1 cellular context compared by ENCODE assay signal in genomic region chr15:66623801-66624453, GRCh38.
TF ChIP-seq lines count a peak whose summit lies in the region.

No MANE protein-coding gene starts in this region.

TF ChIP-seq in K562, 482 proteins besides CTCF, POLR2A, EP300 and RAD21 (continued from another document and continues in another):
- TF ChIP-seq ZNF639 (CRISPR knock-in tag; conservative IDR thresholded peaks at IDR 0.05 in 1 of 2, IDR thresholded peaks at IDR 0.05 in 1 of 2) (peak in 1 of 2 experiments; percentile 99; a peak in 2 of 4 replicates), LARP7 (IDR thresholded peaks at IDR 0.05) (no peak), EP400 (IDR thresholded peaks at IDR 0.05) (peak; percentile 50), PRDM10 (IDR thresholded peaks at IDR 0.05; ENCODE audit: partially characterized antibody) (no peak), XRCC3 (IDR thresholded peaks at IDR 0.05) (no peak), ZC3H4 (CRISPR knock-in tag; IDR thresholded peaks at IDR 0.05; ENCODE audit: borderline replicate concordance) (no peak), BHLHE40 (IDR thresholded peaks at IDR 0.05; ENCODE audit: low read length) (no peak), NFE2L1 (tag; IDR thresholded peaks at IDR 0.05; ENCODE audit: borderline replicate concordance, low read depth) (peak; percentile 93), SNIP1 (IDR thresholded peaks at IDR 0.05; ENCODE audit: low read depth) (no peak), TAF7 (tag; IDR thresholded peaks at IDR 0.05) (peak; percentile 99), BCLAF1 (IDR thresholded peaks at IDR 0.05; ENCODE audit: borderline replicate concordance in 1 of 2, control insufficient read depth in 1 of 2, low read depth in 2 of 2, low read length in 1 of 2) (no peak), ASH1L (IDR thresholded peaks at IDR 0.05; ENCODE audit: borderline replicate concordance, low read depth, partially characterized antibody) (no peak), E2F4 (CRISPR knock-in tag; IDR thresholded peaks at IDR 0.05; ENCODE audit: low read depth) (no peak), FOXA3 (CRISPR knock-in tag; conservative IDR thresholded peaks at IDR 0.05 in 1 of 2, IDR thresholded peaks at IDR 0.05 in 1 of 2) (peak in 1 of 2 experiments; percentile 79; a peak in 2 of 4 replicates), PCBP1 (IDR thresholded peaks at IDR 0.05; ENCODE audit: low read depth, low read length, poor library complexity, severe bottlenecking) (no peak), HSF4 (CRISPR knock-in tag; IDR thresholded peaks at IDR 0.05; ENCODE audit: borderline replicate concordance) (peak; percentile 99), ZNF584 (CRISPR knock-in tag; IDR thresholded peaks at IDR 0.05; ENCODE audit: low read depth) (peak; percentile 100), DDX20 (tag; IDR thresholded peaks at IDR 0.05; ENCODE audit: low read depth) (peak; percentile 100), PHF21A (IDR thresholded peaks at IDR 0.05; ENCODE audit: borderline replicate concordance, low read depth) (no peak), ZNF785 (CRISPR knock-in tag; IDR thresholded peaks at IDR 0.05) (peak; percentile 89), THAP7 (CRISPR knock-in tag; IDR thresholded peaks at IDR 0.05) (peak; percentile 91), ESRRB (CRISPR knock-in tag; IDR thresholded peaks at IDR 0.05; ENCODE audit: borderline replicate concordance) (peak; percentile 85; the same call in 1 of the 2 replicates), ZEB2 (IDR thresholded peaks at IDR 0.05) (no peak), NR1H2 (CRISPR knock-in tag; IDR thresholded peaks at IDR 0.05) (no peak), ZNF318 (IDR thresholded peaks at IDR 0.05; ENCODE audit: borderline replicate concordance in 1 of 2, low read depth in 1 of 2) (no peak), ETS2 (tag; IDR thresholded peaks at IDR 0.05; ENCODE audit: borderline replicate concordance, poor library complexity, severe bottlenecking) (peak; percentile 99), SMAD4 (CRISPR knock-in tag; conservative IDR thresholded peaks at IDR 0.05) (peak; percentile 100), ZNF431 (CRISPR knock-in tag; IDR thresholded peaks at IDR 0.05) (no peak), FOXM1 (IDR thresholded peaks at IDR 0.05; ENCODE audit: low read depth) (no peak), FOXM1 (CRISPR knock-in tag; IDR thresholded peaks at IDR 0.05; ENCODE audit: low read depth) (no peak), SP2 (IDR thresholded peaks at IDR 0.05; ENCODE audit: extremely low read depth, low read depth, low read length, poor library complexity, severe bottlenecking) (no peak), POLR3A (IDR thresholded peaks at IDR 0.05; ENCODE audit: borderline replicate concordance, extremely low read depth, insufficient read depth, insufficient read length) (no peak), PPARD (CRISPR knock-in tag; IDR thresholded peaks at IDR 0.05) (peak; percentile 99), FOXJ3 (CRISPR knock-in tag; IDR thresholded peaks at IDR 0.05) (peak; percentile 68; the same call in 1 of the 2 replicates), RBM22 (IDR thresholded peaks at IDR 0.05; ENCODE audit: low read depth, low read length, poor library complexity, severe bottlenecking) (no peak), TBP (optimal IDR thresholded peaks at IDR 0.05; ENCODE audit: low read depth, low read length) (no peak), HNRNPUL1 (IDR thresholded peaks at IDR 0.05; ENCODE audit: low read length) (no peak), ARNT (IDR thresholded peaks at IDR 0.05) (no peak), POLR2H (tag; IDR thresholded peaks at IDR 0.05; ENCODE audit: low read depth) (peak; percentile 95), ILF3 (IDR thresholded peaks at IDR 0.05; ENCODE audit: borderline replicate concordance) (no peak), ZBTB7A (IDR thresholded peaks at IDR 0.05; ENCODE audit: borderline replicate concordance, control insufficient read depth, low read depth, low read length) (no peak), ZNF644 (tag; IDR thresholded peaks at IDR 0.05; ENCODE audit: low read depth) (peak; percentile 98), ZNF384 (IDR thresholded peaks at IDR 0.05; ENCODE audit: low read depth, low read length) (no peak; the same call in 1 of the 2 replicates), TRIM25 (IDR thresholded peaks at IDR 0.05; ENCODE audit: borderline replicate concordance) (no peak)
